In genomic region chr2:240300261-240300821, GRCh38 we compare ENCODE assay signal across 21 cellular contexts.
DNase-seq lines count a peak whose midpoint lies in the region; ATAC-seq and TF ChIP-seq lines count a peak whose summit lies in the region.
"Had no signal": no experiment of that assay in that cellular context is flagged by ENCODE, and none has a peak within 500 bp of the region (broad histone marks: within the 10 kb centered on the region; RNA-seq: fewer than 3 reads in every experiment).

No MANE protein-coding gene starts in this region.

- DNase-seq in activated CD8-positive, alpha-beta memory T cell treated with anti-CD3 and anti-CD28 coated beads, Interleukin-2, amount 50 U/mL, for 48 hours, result peak; percentile 28
- DNase-seq in activated CD8-positive, alpha-beta memory T cell treated with anti-CD3 and anti-CD28 coated beads for 24 hours, result no peak
- DNase-seq in SJCRH30, result peak; percentile 43 to 51
- DNase-seq in islet precursor cell, result peak; percentile 68
- peak; percentile 15 to 39 for DNase-seq in upper lobe of left lung
- DNase-seq in NOMO-1 (lab: John Stamatoyannopoulos, UW; ENCODE audit: unreplicated experiment in 2 of 2), result no peak
- DNase-seq in CD14-positive monocyte (ENCODE audit: low spot score), result no peak
- DNase-seq in T-helper 2 cell, result no peak
- DNase-seq: activated naive CD4-positive, alpha-beta T cell treated with anti-CD3 and anti-CD28 coated beads, Interleukin-2, amount 10 ng/mL, durations not matched to agents 7 days and 5 days; CD4-positive, alpha-beta T cell; DMS53; esophagus squamous epithelium; lower lobe of right lung; naive thymus-derived CD4-positive, alpha-beta T cell; NCI-H187 treated with DMSO at 0.1 percent for 48 hours; NCI-H446 treated with DMSO at 0.1 percent for 48 hours; tibial artery had no signal

- H3K4me3 Mint-ChIP-seq in CD14-positive monocyte, result no peak overlapping the region
- H3K4me3 Mint-ChIP-seq: activated naive CD4-positive, alpha-beta T cell treated with anti-CD3 and anti-CD28 coated beads, Interleukin-2, amount 10 ng/mL, durations not matched to agents 7 days and 5 days; CD4-positive, alpha-beta T cell; naive thymus-derived CD4-positive, alpha-beta T cell; stimulated activated effector memory CD8-positive, alpha-beta T cell treated with anti-CD3 and anti-CD28 coated beads, Interleukin-12 subunit alpha, Interleukin-12 subunit beta, amount 100 ng/mL, for 72 hours; WTC11 had no signal

- H3K9me3 ChIP-seq in SJCRH30 (replicated peaks), result no peaks in the 10 kb centered on the region
- H3K9me3 ChIP-seq in upper lobe of left lung, result no peaks in the 10 kb centered on the region
- H3K9me3 ChIP-seq: esophagus squamous epithelium, lower lobe of right lung, prostate gland, tibial artery had no signal

- TF ChIP-seq EP300 in upper lobe of left lung (IDR thresholded peaks at IDR 0.05), result no peak

- no peaks in the 10 kb centered on the region for H3K27me3 ChIP-seq in SJCRH30
- no peaks in the 10 kb centered on the region for H3K27me3 ChIP-seq in upper lobe of left lung
- H3K27me3 ChIP-seq: tibial artery had no signal

- ATAC-seq in upper lobe of left lung (ENCODE audit: low FRiP score in 2 of 2), result no peak
- ATAC-seq: lower lobe of right lung; naive thymus-derived CD4-positive, alpha-beta T cell; Right ventricle myocardium inferior; stimulated activated effector memory CD8-positive, alpha-beta T cell treated with anti-CD3 and anti-CD28 coated beads, Interleukin-12 subunit alpha, Interleukin-12 subunit beta, amount 100 ng/mL, for 72 hours; WTC11 had no signal

- H3K36me3 ChIP-seq in SJCRH30, result no peaks in the 10 kb centered on the region
- H3K36me3 ChIP-seq in upper lobe of left lung, result no peaks in the 10 kb centered on the region
- H3K36me3 ChIP-seq: esophagus squamous epithelium, lower lobe of right lung, prostate gland, tibial artery had no signal

- WGBS in upper lobe of left lung, 2 donors, result 21 to 73% methylated on average over 6 to 8 of the region's 11 CpGs

- H3K4me1 ChIP-seq in SJCRH30 (peaks cover 14% of the 10 kb centered on the region), upper lobe of left lung (no peaks in the 10 kb centered on the region)
- H3K4me1 ChIP-seq: esophagus squamous epithelium, lower lobe of right lung, prostate gland had no signal

- peak overlapping the region; percentile 1; the same call in 1 of the 2 replicates for H3K27ac ChIP-seq in SJCRH30
- no peak overlapping the region for H3K27ac ChIP-seq in upper lobe of left lung
- H3K27ac ChIP-seq: esophagus squamous epithelium, lower lobe of right lung, prostate gland, tibial artery had no signal

- no peaks in the 10 kb centered on the region for H3K36me3 Mint-ChIP-seq in CD14-positive monocyte
- H3K36me3 Mint-ChIP-seq: activated naive CD4-positive, alpha-beta T cell treated with anti-CD3 and anti-CD28 coated beads, Interleukin-2, amount 10 ng/mL, durations not matched to agents 7 days and 5 days; naive thymus-derived CD4-positive, alpha-beta T cell; stimulated activated effector memory CD8-positive, alpha-beta T cell treated with anti-CD3 and anti-CD28 coated beads, Interleukin-12 subunit alpha, Interleukin-12 subunit beta, amount 100 ng/mL, for 72 hours; WTC11 had no signal

- no peak overlapping the region for H3K27ac Mint-ChIP-seq in CD14-positive monocyte
- H3K27ac Mint-ChIP-seq: activated naive CD4-positive, alpha-beta T cell treated with anti-CD3 and anti-CD28 coated beads, Interleukin-2, amount 10 ng/mL, durations not matched to agents 7 days and 5 days; CD4-positive, alpha-beta T cell; naive thymus-derived CD4-positive, alpha-beta T cell; stimulated activated effector memory CD8-positive, alpha-beta T cell treated with anti-CD3 and anti-CD28 coated beads, Interleukin-12 subunit alpha, Interleukin-12 subunit beta, amount 100 ng/mL, for 72 hours; WTC11 had no signal

- no peak for TF ChIP-seq CTCF in upper lobe of left lung (IDR thresholded peaks at IDR 0.05)
- TF ChIP-seq CTCF in CD14-positive monocyte (IDR thresholded peaks at IDR 0.05), result no peak

- H3K4me1 Mint-ChIP-seq in CD14-positive monocyte, result no peaks in the 10 kb centered on the region
- H3K4me1 Mint-ChIP-seq: activated naive CD4-positive, alpha-beta T cell treated with anti-CD3 and anti-CD28 coated beads, Interleukin-2, amount 10 ng/mL, durations not matched to agents 7 days and 5 days had no signal

- intact Hi-C loops in CD14-positive monocyte (cut with micrococcal nuclease), result no loop called here

- H3K4me3 ChIP-seq in SJCRH30 (no peak overlapping the region), upper lobe of left lung (no peak overlapping the region)
- H3K4me3 ChIP-seq: esophagus squamous epithelium, lower lobe of right lung, prostate gland, tibial artery had no signal

- no peaks in the 10 kb centered on the region for H3K9me3 Mint-ChIP-seq in CD14-positive monocyte
- H3K9me3 Mint-ChIP-seq: activated naive CD4-positive, alpha-beta T cell treated with anti-CD3 and anti-CD28 coated beads, Interleukin-2, amount 10 ng/mL, durations not matched to agents 7 days and 5 days; CD4-positive, alpha-beta T cell; stimulated activated effector memory CD8-positive, alpha-beta T cell treated with anti-CD3 and anti-CD28 coated beads, Interleukin-12 subunit alpha, Interleukin-12 subunit beta, amount 100 ng/mL, for 72 hours; WTC11 had no signal

- peaks cover 9 to 14% (median 13%) of the 10 kb centered on the region in 3 donors for H3K27me3 Mint-ChIP-seq in CD14-positive monocyte (ENCODE audit: low read depth in 3 of 3)

- no peak for TF ChIP-seq POLR2A in upper lobe of left lung (IDR thresholded peaks at IDR 0.05)

Comparison
In these comparisons a context has a peak if more than half of its experiments do, and no peak if none do; other contexts are left out.
1. DNase-seq: peak in activated CD8-positive, alpha-beta memory T cell treated with anti-CD3 and anti-CD28 coated beads, Interleukin-2, amount 50 U/mL, for 48 hours (single experiment), SJCRH30 (2 of 2), islet precursor cell (single experiment) and upper lobe of left lung (2 of 2); none in activated CD8-positive, alpha-beta memory T cell treated with anti-CD3 and anti-CD28 coated beads for 24 hours (single experiment), NOMO-1 (0 of 2), CD14-positive monocyte (single experiment) and T-helper 2 cell (0 of 5).